Comparison of ENCODE assay signal across 22 cellular contexts in genomic region chr3:184663756-184664155, GRCh38. TPM values are rescaled to one million over a fixed set of nuclear protein-coding genes. Genes with fewer than 3 reads are reported as not detected.
DNase-seq lines count a peak whose midpoint lies in the region; ATAC-seq, FAIRE-seq and TF ChIP-seq lines count a peak whose summit lies in the region.
"Had no signal": no experiment of that assay in that cellular context is flagged by ENCODE, and none has a peak within 500 bp of the region (broad histone marks: within the 10 kb centered on the region; RNA-seq: fewer than 3 reads in every experiment).

No MANE protein-coding gene starts in this region.

- H3K36me3 ChIP-seq in BLaER1 treated with 17β-estradiol and CSF1 and Interleukin-3, amounts not matched to agents 10 nM and 100 nM: no peaks in the 10 kb centered on the region
- H3K36me3 ChIP-seq: upper lobe of right lung had no signal

- no peaks in the 10 kb centered on the region for H3K4me1 Mint-ChIP-seq in natural killer cell
- H3K4me1 Mint-ChIP-seq: activated naive CD4-positive, alpha-beta T cell treated with anti-CD3 and anti-CD28 coated beads, Interleukin-2, amount 50 U/mL, for 24 hours; central memory CD8-positive, alpha-beta T cell had no signal

- H3K4me3 Mint-ChIP-seq in natural killer cell: no peak overlapping the region
- H3K4me3 Mint-ChIP-seq: activated CD4-positive, alpha-beta T cell treated with anti-CD3 and anti-CD28 coated beads, Interleukin-2, amount 10 ng/mL, durations not matched to agents 24 days and 14 days; activated naive CD4-positive, alpha-beta T cell treated with anti-CD3 and anti-CD28 coated beads, Interleukin-2, amount 50 U/mL, for 24 hours; central memory CD8-positive, alpha-beta T cell; T-helper 1 cell treated with Interleukin-12 subunit alpha and Interleukin-12 subunit beta and Interleukin-4 antibody, amounts not matched to agents 30 μg/mL and 1 μg/mL, for 36 hours had no signal

- TF ChIP-seq CTCF in AG09309 (IDR thresholded peaks at IDR 0.05; ENCODE audit: control insufficient read depth, insufficient read depth, low read depth, low read length, missing control alignments): no peak
- no peak for TF ChIP-seq CTCF in natural killer cell (IDR thresholded peaks at IDR 0.05)

- no peak overlapping the region for H3K27ac Mint-ChIP-seq in natural killer cell
- H3K27ac Mint-ChIP-seq: activated CD4-positive, alpha-beta T cell treated with anti-CD3 and anti-CD28 coated beads, Interleukin-2, amount 10 ng/mL, durations not matched to agents 24 days and 14 days; activated naive CD4-positive, alpha-beta T cell treated with anti-CD3 and anti-CD28 coated beads, Interleukin-2, amount 50 U/mL, for 24 hours; T-helper 1 cell treated with Interleukin-12 subunit alpha and Interleukin-12 subunit beta and Interleukin-4 antibody, amounts not matched to agents 30 μg/mL and 1 μg/mL, for 36 hours had no signal

- no peaks in the 10 kb centered on the region for H3K36me3 Mint-ChIP-seq in natural killer cell
- H3K36me3 Mint-ChIP-seq: activated naive CD4-positive, alpha-beta T cell treated with anti-CD3 and anti-CD28 coated beads, Interleukin-2, amount 50 U/mL, for 24 hours had no signal

- H3K27ac ChIP-seq in BLaER1 treated with 17β-estradiol and CSF1 and Interleukin-3, amounts not matched to agents 10 nM and 100 nM: no peak overlapping the region
- H3K27ac ChIP-seq: upper lobe of right lung had no signal

- peak overlapping the region in 6 of 11 experiments; percentile 8 to 48 (median 24); a peak in 7 of 22 replicates for H3K4me2 ChIP-seq in BLaER1 treated with 17β-estradiol and CSF1 and Interleukin-3, amounts not matched to agents 10 nM and 100 nM

- no peaks in the 10 kb centered on the region for H3K9me3 Mint-ChIP-seq in natural killer cell
- H3K9me3 Mint-ChIP-seq: activated CD4-positive, alpha-beta T cell treated with anti-CD3 and anti-CD28 coated beads, Interleukin-2, amount 10 ng/mL, durations not matched to agents 24 days and 14 days; activated naive CD4-positive, alpha-beta T cell treated with anti-CD3 and anti-CD28 coated beads, Interleukin-2, amount 50 U/mL, for 24 hours; central memory CD8-positive, alpha-beta T cell; T-helper 1 cell treated with Interleukin-12 subunit alpha and Interleukin-12 subunit beta and Interleukin-4 antibody, amounts not matched to agents 30 μg/mL and 1 μg/mL, for 36 hours had no signal

- H3K4me1 ChIP-seq in BLaER1 treated with 17β-estradiol and CSF1 and Interleukin-3, amounts not matched to agents 10 nM and 100 nM: peaks cover 28 to 57% (median 37%) of the 10 kb centered on the region in 10 experiments
- H3K4me1 ChIP-seq: upper lobe of right lung had no signal

- H3K27me3 Mint-ChIP-seq in natural killer cell (ENCODE audit: low read depth in 2 of 2): peaks cover 0 to 22% of the 10 kb centered on the region in 2 donors

- peak; percentile 4 for FAIRE-seq in HTR-8/SVneo (lab: Jason Lieb, UNC)
- FAIRE-seq: endothelial cell of umbilical vein, H54 had no signal

- no peaks in the 10 kb centered on the region for H4K20me1 ChIP-seq in BLaER1 treated with 17β-estradiol and CSF1 and Interleukin-3, amounts not matched to agents 10 nM and 100 nM

- 0 out of 22 replicates have a peak, but pooled peaks cover 0 to 3% (median 0%) of the 10 kb centered on the region in 11 experiments for H3K27me3 ChIP-seq in BLaER1 treated with 17β-estradiol and CSF1 and Interleukin-3, amounts not matched to agents 10 nM and 100 nM
- H3K27me3 ChIP-seq: upper lobe of right lung had no signal

- no peak overlapping the region for H3K4me3 ChIP-seq in AG09309 (ENCODE audit: control insufficient read depth, low read depth, low read length)
- no peak overlapping the region for H3K4me3 ChIP-seq in BLaER1 treated with 17β-estradiol and CSF1 and Interleukin-3, amounts not matched to agents 10 nM and 100 nM
- H3K4me3 ChIP-seq: upper lobe of right lung had no signal

- H3K9me3 ChIP-seq in BLaER1 treated with 17β-estradiol and CSF1 and Interleukin-3, amounts not matched to agents 10 nM and 100 nM (replicated peaks in 1 of 11): no peaks in the 10 kb centered on the region
- H3K9me3 ChIP-seq: upper lobe of right lung had no signal

- DNase-seq in AG09309 (ENCODE audit: low read depth): peak; percentile 13
- no peak for DNase-seq in HTR-8/SVneo (ENCODE audit: insufficient read length, low spot score)
- DNase-seq in fibroblast of the conjunctiva (ENCODE audit: low read depth): peak; percentile 23
- no peak for DNase-seq in occipital lobe (lab: John Stamatoyannopoulos, UW)
- no peak for DNase-seq in germinal center (ENCODE audit: low spot score)
- DNase-seq in natural killer cell: no peak
- DNase-seq: activated CD4-positive, alpha-beta T cell treated with anti-CD3 and anti-CD28 coated beads, Interleukin-2, amount 10 ng/mL, durations not matched to agents 24 days and 14 days; anterior cingulate cortex; DMS79 treated with DMSO at 0.1 percent for 48 hours; NCI-H1436 treated with DMSO at 0.1 percent for 48 hours; NCI-H2171; NCI-H82; PC-3; SIG-M5; upper lobe of right lung had no signal

- intact Hi-C loops in natural killer cell (cut with micrococcal nuclease): no loop called here

- no peak overlapping the region for H3K9ac ChIP-seq in BLaER1 treated with 17β-estradiol and CSF1 and Interleukin-3, amounts not matched to agents 10 nM and 100 nM

- ATAC-seq in natural killer cell: no peak
- ATAC-seq: PC-3, sciatic nerve, upper lobe of right lung had no signal

RNA-seq across cellular contexts. Expression of gene MAGEF1, which starts 48.1 kb away (rescaled TPM):
- total RNA-seq in occipital lobe (42.7 TPM), natural killer cell (10 to 100 TPM in 2 of 3 donors, 1 to 10 TPM in 1; 8.1 to 12.6 (median 11.4) TPM)

Comparison
In these comparisons a context has a peak if more than half of its experiments do, and no peak if none do; other contexts are left out.
1. DNase-seq: peak in AG09309 (single experiment) and fibroblast of the conjunctiva (single experiment); none in HTR-8/SVneo (single experiment), occipital lobe (single experiment), germinal center (single experiment) and natural killer cell (single experiment).